Comparison of ENCODE assay signal across 8 cellular contexts in the genomic region with DNA sequence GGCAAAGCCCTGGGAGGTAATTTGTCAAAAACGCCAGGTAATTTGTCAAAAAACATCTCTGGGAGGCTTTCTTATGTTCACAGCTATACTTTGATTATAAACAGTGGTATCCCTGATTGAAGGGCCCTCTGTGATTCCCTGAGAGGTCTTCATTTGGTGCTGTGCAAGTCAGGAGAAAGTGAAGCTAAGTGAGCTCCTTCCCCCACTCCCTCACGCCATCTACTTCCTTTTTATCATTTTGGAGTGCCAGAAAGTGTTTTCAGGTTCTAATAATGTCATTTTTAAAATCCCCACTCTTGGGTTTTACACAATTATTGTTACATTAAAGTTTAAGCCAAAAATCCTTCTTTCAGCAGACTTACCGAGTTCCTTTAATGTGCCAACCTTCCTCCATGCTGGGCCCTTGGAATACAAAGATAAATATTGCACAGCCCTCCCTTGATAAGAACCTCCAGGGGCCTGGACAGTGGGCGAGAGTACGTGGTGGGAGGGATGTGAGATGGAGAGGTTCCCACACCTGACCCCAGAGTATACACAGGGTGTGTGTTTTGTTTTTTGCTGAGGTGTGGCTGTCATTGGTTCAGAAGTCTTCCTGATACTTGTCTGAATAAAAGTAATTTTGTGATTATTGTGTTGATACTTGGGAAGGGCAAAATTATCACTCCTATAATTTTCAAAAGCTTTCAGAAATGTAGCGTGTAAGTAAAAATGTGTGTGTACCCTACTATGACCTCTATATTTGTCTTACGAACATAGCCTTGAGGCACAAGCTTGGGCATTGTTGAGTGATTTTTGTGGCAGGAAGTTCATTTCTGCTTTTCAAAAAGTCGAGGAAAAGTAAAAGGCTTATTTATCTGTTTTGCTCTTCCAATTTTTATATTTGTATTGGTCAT. TPM values are rescaled to one million over a fixed set of nuclear protein-coding genes. Genes with fewer than 3 reads are reported as not detected.
A peak's percentile ranks its signal among the peaks of the same experiment; 100 is the strongest.
DNase-seq lines count a peak whose midpoint lies in the region; ATAC-seq and TF ChIP-seq lines count a peak whose summit lies in the region.

No MANE protein-coding gene starts in this region.

- intact Hi-C loops in naive thymus-derived CD4-positive, alpha-beta T cell (cut with micrococcal nuclease) = loop anchor here (1.0 to 10.0 kb wide), 4 partner anchors 7 to 1775 kb away; a partner anchor contains a TSS
- intact Hi-C loops in vagina (cut with DNase I) = no loop called here

- H3K36me3 ChIP-seq in naive thymus-derived CD4-positive, alpha-beta T cell (ENCODE audit: control insufficient read depth in 2 of 3, insufficient read depth in 3 of 3, low read length in 3 of 3) = no peaks in the 10 kb centered on the region
- no peaks in the 10 kb centered on the region for H3K36me3 ChIP-seq in vagina

- peaks cover 18 to 53% of the 10 kb centered on the region in 2 donors for H3K4me1 ChIP-seq in naive thymus-derived CD4-positive, alpha-beta T cell (ENCODE audit: control insufficient read depth in 2 of 2, insufficient read depth in 2 of 2, low read length in 2 of 2)
- peaks cover 48% of the 10 kb centered on the region for H3K4me1 ChIP-seq in vagina

- no peaks in the 10 kb centered on the region for H3K9me3 ChIP-seq in T-helper 17 cell (ENCODE audit: control insufficient read depth, low read length, poor library complexity, severe bottlenecking)
- H3K9me3 ChIP-seq in naive thymus-derived CD4-positive, alpha-beta T cell (ENCODE audit: control insufficient read depth in 2 of 3, low read length in 3 of 3) = no peaks in the 10 kb centered on the region
- no peaks in the 10 kb centered on the region for H3K9me3 ChIP-seq in vagina

- peaks cover 64% of the 10 kb centered on the region for H3K4me1 Mint-ChIP-seq in HFFc6 (ENCODE audit: low read depth)
- H3K4me1 Mint-ChIP-seq in T-helper 17 cell = peaks cover 60% of the 10 kb centered on the region
- H3K4me1 Mint-ChIP-seq in naive thymus-derived CD4-positive, alpha-beta T cell = peaks cover 49 to 90% (median 86%) of the 10 kb centered on the region in 7 donors

- ATAC-seq in GM18505 (IDR thresholded peaks at IDR 0.05; ENCODE audit: unreplicated experiment) (peak; percentile 15), T-helper 17 cell (peak; percentile 19), HG02763 (IDR thresholded peaks at IDR 0.05; ENCODE audit: unreplicated experiment) (no peak)
- ATAC-seq in naive thymus-derived CD4-positive, alpha-beta T cell = no peak

- peak overlapping the region; percentile 77 for H3K4me3 Mint-ChIP-seq in HFFc6
- peak overlapping the region; percentile 78 for H3K4me3 Mint-ChIP-seq in T-helper 17 cell
- H3K4me3 Mint-ChIP-seq in naive thymus-derived CD4-positive, alpha-beta T cell = peak overlapping the region; percentile 48 to 86 (median 75)

- no peaks in the 10 kb centered on the region for H3K27me3 ChIP-seq in naive thymus-derived CD4-positive, alpha-beta T cell (ENCODE audit: control insufficient read depth in 2 of 2, insufficient read depth in 2 of 2, low read length in 2 of 2)
- no peaks in the 10 kb centered on the region for H3K27me3 ChIP-seq in vagina

- H3K27ac Mint-ChIP-seq in HFFc6 (peak overlapping the region; percentile 76), T-helper 17 cell (peak overlapping the region; percentile 93)
- H3K27ac Mint-ChIP-seq in naive thymus-derived CD4-positive, alpha-beta T cell = peak overlapping the region; percentile 30 to 94 (median 86)

- no peak for TF ChIP-seq CTCF in HFFc6 (IDR thresholded peaks at IDR 0.05)
- no peak for TF ChIP-seq CTCF in vagina (IDR thresholded peaks at IDR 0.05)

- H3K27ac ChIP-seq in naive thymus-derived CD4-positive, alpha-beta T cell (ENCODE audit: low read depth, low read length) = peak overlapping the region; percentile 40
- H3K27ac ChIP-seq in vagina = no peak overlapping the region

- TF ChIP-seq POLR2A in GM18505 (IDR thresholded peaks at IDR 0.05; ENCODE audit: borderline replicate concordance, extremely low read depth, insufficient read depth, insufficient read length) = no peak
- no peak for TF ChIP-seq POLR2A in vagina (IDR thresholded peaks at IDR 0.05)

- H3K4me3 ChIP-seq in naive thymus-derived CD4-positive, alpha-beta T cell (ENCODE audit: low read length) = peak overlapping the region; percentile 10
- no peak overlapping the region for H3K4me3 ChIP-seq in vagina

- H3K36me3 Mint-ChIP-seq in HFFc6 (ENCODE audit: low read depth) (peaks cover 4% of the 10 kb centered on the region; the same call in 1 of the 2 replicates), T-helper 17 cell (ENCODE audit: low read depth) (peaks cover 3% of the 10 kb centered on the region)
- H3K36me3 Mint-ChIP-seq in naive thymus-derived CD4-positive, alpha-beta T cell = peaks cover 0 to 18% (median 13%) of the 10 kb centered on the region in 5 donors

- H3K9me3 Mint-ChIP-seq in HFFc6 = no peaks in the 10 kb centered on the region
- peaks cover 0 to 5% (median 0%) of the 10 kb centered on the region in 11 donors for H3K9me3 Mint-ChIP-seq in naive thymus-derived CD4-positive, alpha-beta T cell

- CTCF ChIA-PET in naive thymus-derived CD4-positive, alpha-beta T cell (lab: Charles Lee) = interaction anchor here (0.7 to 1.1 kb wide), 2 partner anchors 22 to 39 kb away, joined by 3 read pairs; no protein-coding TSS in a partner anchor

- DNase-seq in HFFc6 (no peak), T-helper 17 cell (no peak), vagina (ENCODE audit: extremely low spot score in 2 of 2) (no peak), C1 segment of cervical spinal cord (lab: John Stamatoyannopoulos, UW) (no peak), NCI-H446 (lab: John Stamatoyannopoulos, UW) (no peak)
- DNase-seq in naive thymus-derived CD4-positive, alpha-beta T cell = no peak

- no peaks in the 10 kb centered on the region for H3K27me3 Mint-ChIP-seq in HFFc6 (ENCODE audit: insufficient read depth)
- H3K27me3 Mint-ChIP-seq in T-helper 17 cell = no peaks in the 10 kb centered on the region
- H3K27me3 Mint-ChIP-seq in naive thymus-derived CD4-positive, alpha-beta T cell = no peaks in the 10 kb centered on the region

- POLR2A ChIA-PET in naive thymus-derived CD4-positive, alpha-beta T cell (lab: Charles Lee) = interaction anchor here (1.2 kb wide), 2 partner anchors 8 to 10 kb away, joined by 3 to 4 read pairs; a partner anchor contains a TSS

RNA-seq across cellular contexts. Expression of a gene that starts 8.1 kb away (rescaled TPM):
- 10 to 100 TPM; 22.4 to 39.1 (median 24.4) TPM for total RNA-seq in HFFc6 (2021; fragmentation: NEBNext Ultra II Directional; extraction: Animal tissue kit (Norgen Biotek cat#: 25700))
- total RNA-seq in T-helper 17 cell (100 to 1,000 TPM in 1 of 2 donors, 10 to 100 TPM in 1; 91.4 to 111 TPM), vagina (21.4 TPM)
- 10 to 100 TPM; 44.7 to 84.4 (median 63.5) TPM for total RNA-seq in naive thymus-derived CD4-positive, alpha-beta T cell
- polyA plus RNA-seq in naive thymus-derived CD4-positive, alpha-beta T cell = 10 to 100 TPM; 82.6 to 84.3 TPM

Comparison
In these comparisons a context has a peak if more than half of its experiments do, and no peak if none do; other contexts are left out.
1. ATAC-seq: peak in GM18505 (single experiment) and T-helper 17 cell (single experiment); none in naive thymus-derived CD4-positive, alpha-beta T cell (single experiment) and HG02763 (single experiment).
2. Peak in every context shown above with its lines, with median percentiles within 50 percentile points of each other: H3K27ac Mint-ChIP-seq and H3K4me3 Mint-ChIP-seq.